ENCODE assay signal across 10 cellular contexts in the genomic region with DNA sequence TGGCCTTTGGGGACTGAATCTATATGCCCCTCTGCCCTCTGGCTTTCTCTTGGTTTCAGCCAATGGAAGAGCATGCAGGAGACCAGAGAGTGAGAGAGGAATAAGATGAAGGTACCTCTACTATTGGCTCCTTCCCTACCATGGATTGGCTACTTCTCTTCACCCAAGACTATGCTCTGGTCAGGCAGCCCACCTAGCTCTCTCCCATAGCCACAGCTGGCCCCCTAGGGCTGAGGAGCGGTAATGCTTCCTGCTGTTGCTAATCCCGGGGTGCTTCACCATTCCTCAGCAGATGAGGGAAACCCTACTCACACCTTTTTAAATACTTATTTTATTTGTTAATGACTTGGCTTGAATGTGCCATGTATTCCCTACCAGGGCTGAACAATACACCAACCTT.
DNase-seq lines count a peak whose midpoint lies in the region; ATAC-seq, FAIRE-seq and TF ChIP-seq lines count a peak whose summit lies in the region.
"Had no signal": no experiment of that assay in that cellular context is flagged by ENCODE, and none has a peak within 500 bp of the region (broad histone marks: within the 10 kb centered on the region; RNA-seq: fewer than 3 reads in every experiment).

No MANE protein-coding gene starts in this region.

- H3K9ac ChIP-seq in SK-N-MC (ENCODE audit: insufficient read length) = no peak overlapping the region
- H3K9ac ChIP-seq in keratinocyte (ENCODE audit: control insufficient read depth, extremely low read depth, insufficient read depth, low read length) = no peak overlapping the region

- H3K36me3 ChIP-seq in SK-N-MC (ENCODE audit: insufficient read depth, low read length) (no peaks in the 10 kb centered on the region), keratinocyte (ENCODE audit: control insufficient read depth in 2 of 2, extremely low read depth in 1 of 2, insufficient read depth in 2 of 2, low read length in 2 of 2) (no peaks in the 10 kb centered on the region)

- H3K4me2 ChIP-seq in keratinocyte (ENCODE audit: control insufficient read depth, extremely low read depth, insufficient read depth, low read depth, low read length) = no peak overlapping the region

- peak; percentile 56 for ATAC-seq in HG02571 (IDR thresholded peaks at IDR 0.05; ENCODE audit: unreplicated experiment)
- no peak for ATAC-seq in GM18520 (IDR thresholded peaks at IDR 0.05; ENCODE audit: unreplicated experiment)
- ATAC-seq in GM21529 (IDR thresholded peaks at IDR 0.05; ENCODE audit: unreplicated experiment) = no peak

- DNase-seq in DMS 273 (lab: John Stamatoyannopoulos, UW; ENCODE audit: unreplicated experiment) = peak; percentile 39
- no peak for DNase-seq in DMS 273 treated with DMSO at 0.1 percent for 48 hours (lab: John Stamatoyannopoulos, UW)
- DNase-seq in SK-N-MC (ENCODE audit: low read depth, low spot score) = no peak
- no peak for DNase-seq in keratinocyte (ENCODE audit: low read depth, low spot score)
- no peak for DNase-seq in AG08395 (ENCODE audit: low spot score)
- DNase-seq: 8988T, cortex of kidney had no signal

- FAIRE-seq in keratinocyte (lab: Jason Lieb, UNC) = no peak

- H3K4me1 ChIP-seq in keratinocyte (ENCODE audit: control insufficient read depth, extremely low read depth, insufficient read depth, low read length) = peaks cover 5% of the 10 kb centered on the region

- H3K9me3 ChIP-seq in SK-N-MC (ENCODE audit: low read depth, low read length) (no peaks in the 10 kb centered on the region), keratinocyte (ENCODE audit: control insufficient read depth, low read depth, low read length) (no peaks in the 10 kb centered on the region)

- no peak overlapping the region for H2AFZ ChIP-seq in keratinocyte (ENCODE audit: control insufficient read depth, low read length)

- H3K9me1 ChIP-seq in keratinocyte (ENCODE audit: control insufficient read depth, extremely low read depth, insufficient read depth, low read length) = no peaks in the 10 kb centered on the region

- no peaks in the 10 kb centered on the region for H3K27me3 ChIP-seq in keratinocyte (ENCODE audit: control insufficient read depth, extremely low read depth, insufficient read depth, low read length)

- dilution Hi-C loops in keratinocyte (cut with MboI; ENCODE audit: extremely low pct_ligation_motif_present, low sequenced_read_pairs) = no loop called here

- H3K27ac ChIP-seq in SK-N-MC (peak overlapping the region; percentile 11; the same call in 1 of the 2 replicates), keratinocyte (ENCODE audit: control insufficient read depth, insufficient read depth, low read length) (no peak overlapping the region)

- H4K20me1 ChIP-seq in keratinocyte (ENCODE audit: control insufficient read depth, extremely low read depth, insufficient read depth, low read length) = no peaks in the 10 kb centered on the region

- no peaks in the 10 kb centered on the region for H3K79me2 ChIP-seq in keratinocyte (ENCODE audit: control insufficient read depth, insufficient read depth, low read length)

- H3K4me3 ChIP-seq in SK-N-MC (no peak overlapping the region), keratinocyte (ENCODE audit: control insufficient read depth in 2 of 3, extremely low read depth in 1 of 3, insufficient read depth in 2 of 3, low read depth in 1 of 3, low read length in 3 of 3) (no peak overlapping the region)

- TF ChIP-seq CTCF in keratinocyte (optimal IDR thresholded peaks at IDR 0.05 in 1 of 3, IDR thresholded peaks at IDR 0.05 in 1 of 3, conservative IDR thresholded peaks at IDR 0.05 in 1 of 3; ENCODE audit: extremely low read depth in 1 of 3, insufficient read depth in 2 of 3, low read length in 3 of 3) = peak; percentile 32 to 57 (median 53)
